22 cellular contexts compared by ENCODE assay signal in the genomic region with DNA sequence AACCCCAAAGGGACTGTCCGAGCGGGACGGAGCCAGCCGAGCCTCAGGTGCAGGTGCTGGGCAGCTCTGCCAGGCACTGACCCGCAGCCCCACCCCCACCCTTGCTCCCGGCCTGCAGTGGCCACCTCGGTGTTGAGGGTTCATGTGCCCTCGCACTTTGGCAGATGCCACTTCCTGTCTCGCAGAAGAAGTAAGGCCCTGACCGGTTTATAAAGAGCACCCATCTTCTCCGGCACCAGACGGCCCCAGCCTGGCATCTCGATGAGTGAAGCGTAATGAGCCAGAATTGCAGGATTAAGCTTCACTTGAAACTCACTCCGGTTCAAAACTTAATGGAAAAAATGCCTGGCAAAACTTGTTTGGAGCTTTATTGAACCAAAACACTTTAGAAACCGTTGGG. TPM values are rescaled to one million over a fixed set of nuclear protein-coding genes. Genes with fewer than 3 reads are reported as not detected.
A peak's percentile ranks its signal among the peaks of the same experiment; 100 is the strongest.
DNase-seq lines count a peak whose midpoint lies in the region; ATAC-seq, FAIRE-seq and TF ChIP-seq lines count a peak whose summit lies in the region.
"Had no signal": no experiment of that assay in that cellular context is flagged by ENCODE, and none has a peak within 500 bp of the region (broad histone marks: within the 10 kb centered on the region; RNA-seq: fewer than 3 reads in every experiment).

No MANE protein-coding gene starts in this region.

- H3K36me3 Mint-ChIP-seq in activated CD8-positive, alpha-beta T cell treated with anti-CD3 and anti-CD28 coated beads, Interleukin-2, amount 10 ng/mL, durations not matched to agents 7 days and 5 days (ENCODE audit: low read depth): no peaks in the 10 kb centered on the region

- TF ChIP-seq CTCF in kidney (IDR thresholded peaks at IDR 0.05; ENCODE audit: borderline replicate concordance, extremely low read depth, insufficient read depth) (no peak), spleen (IDR thresholded peaks at IDR 0.05 in 8 of 11, conservative IDR thresholded peaks at IDR 0.05 in 3 of 11) (no peak)

- H3K4me1 Mint-ChIP-seq in activated CD8-positive, alpha-beta T cell treated with anti-CD3 and anti-CD28 coated beads, Interleukin-2, amount 10 ng/mL, durations not matched to agents 7 days and 5 days (ENCODE audit: low read depth): no peaks in the 10 kb centered on the region

- TF ChIP-seq POLR2A in spleen (IDR thresholded peaks at IDR 0.05): no peak

- POLR2A ChIA-PET in activated CD8-positive, alpha-beta T cell treated with anti-CD3 and anti-CD28 coated beads, Interleukin-2, amount 10 ng/mL, durations not matched to agents 7 days and 5 days (lab: Charles Lee): no interaction called here

- no peak for FAIRE-seq in kidney (lab: Jason Lieb, UNC)
- FAIRE-seq: A204.1, D721Med, G401.6, GM12891, GM19239 had no signal

- H3K27ac ChIP-seq in kidney (ENCODE audit: low read depth in 2 of 2, low read length in 2 of 2) (no peak overlapping the region), spleen (no peak overlapping the region)
- H3K27ac ChIP-seq: HL-60 had no signal

- intact Hi-C loops in kidney (cut with DNase I): loop anchor here (5.0 kb wide), 1 partner anchor 257 kb away; no protein-coding TSS in a partner anchor
- intact Hi-C loops in spleen (cut with DNase I; ENCODE audit: low total_unique reads): loop anchor here (5.0 kb wide), 1 partner anchor 147 kb away; no protein-coding TSS in a partner anchor

- no peaks in the 10 kb centered on the region for H3K9me3 Mint-ChIP-seq in activated CD8-positive, alpha-beta T cell treated with anti-CD3 and anti-CD28 coated beads, Interleukin-2, amount 10 ng/mL, durations not matched to agents 7 days and 5 days (ENCODE audit: insufficient read depth)
- H3K9me3 Mint-ChIP-seq: CD4-positive, alpha-beta T cell had no signal

- no peaks in the 10 kb centered on the region for H3K36me3 ChIP-seq in H7 (replicated peaks; ENCODE audit: control insufficient read depth, insufficient read depth, low read length)
- no peaks in the 10 kb centered on the region for H3K36me3 ChIP-seq in kidney (ENCODE audit: control insufficient read depth in 1 of 2, insufficient read depth in 2 of 2, low read length in 2 of 2)
- H3K36me3 ChIP-seq in spleen: peaks cover 0 to 6% (median 0%) of the 10 kb centered on the region in 6 donors
- H3K36me3 ChIP-seq: HAP-1 had no signal

- no peak overlapping the region for H3K4me3 Mint-ChIP-seq in activated CD8-positive, alpha-beta T cell treated with anti-CD3 and anti-CD28 coated beads, Interleukin-2, amount 10 ng/mL, durations not matched to agents 7 days and 5 days
- H3K4me3 Mint-ChIP-seq: B cell; CD4-positive, alpha-beta T cell had no signal

- H3K9me3 ChIP-seq in kidney (ENCODE audit: control insufficient read depth in 1 of 2, low read length in 2 of 2): no peaks in the 10 kb centered on the region
- no peaks in the 10 kb centered on the region for H3K9me3 ChIP-seq in spleen
- H3K9me3 ChIP-seq: HAP-1 had no signal

- CTCF ChIA-PET in activated CD8-positive, alpha-beta T cell treated with anti-CD3 and anti-CD28 coated beads, Interleukin-2, amount 10 ng/mL, durations not matched to agents 7 days and 5 days (lab: Charles Lee): interaction anchor here (1.0 kb wide), 1 partner anchor 8 kb away, joined by 4 read pairs; no protein-coding TSS in a partner anchor

- peak; percentile 14 for DNase-seq in activated CD4-positive, CD25-positive, alpha-beta regulatory T cell treated with anti-CD3 and anti-CD28 coated beads, Interleukin-2, amount 50 U/mL, for 72 hours
- DNase-seq in activated CD4-positive, CD25-positive, alpha-beta regulatory T cell (lab: John Stamatoyannopoulos, UW): no peak
- peak; percentile 41 for DNase-seq in H7
- peak; percentile 44 for DNase-seq in kidney
- DNase-seq in spleen: peak; percentile 56
- DNase-seq in activated CD8-positive, alpha-beta T cell treated with anti-CD3 and anti-CD28 coated beads, Interleukin-2, amount 10 ng/mL, durations not matched to agents 7 days and 5 days: no peak
- DNase-seq: C1 segment of cervical spinal cord, DMS153, DMS79 treated with DMSO at 0.1 percent for 48 hours, EL, GOT3 had no signal

- ATAC-seq in activated CD8-positive, alpha-beta T cell treated with anti-CD3 and anti-CD28 coated beads, Interleukin-2, amount 10 ng/mL, durations not matched to agents 7 days and 5 days: no peak
- ATAC-seq in HG02970 (IDR thresholded peaks at IDR 0.05; ENCODE audit: low FRiP score, unreplicated experiment) (no peak), GM18858 (IDR thresholded peaks at IDR 0.05; ENCODE audit: unreplicated experiment) (no peak)

- H3K4me1 ChIP-seq in kidney (ENCODE audit: control insufficient read depth in 1 of 2, insufficient read depth in 1 of 2, low read depth in 1 of 2, low read length in 2 of 2) (no peaks in the 10 kb centered on the region), spleen (peaks cover 0 to 27% (median 0%) of the 10 kb centered on the region in 6 donors)
- H3K4me1 ChIP-seq: HAP-1 had no signal

- no peak overlapping the region for H3K27ac Mint-ChIP-seq in activated CD8-positive, alpha-beta T cell treated with anti-CD3 and anti-CD28 coated beads, Interleukin-2, amount 10 ng/mL, durations not matched to agents 7 days and 5 days
- H3K27ac Mint-ChIP-seq: B cell; CD4-positive, alpha-beta T cell had no signal

- WGBS in spleen, 5 donors: 67 to 78% (median 71%) methylated on average over 16 of the region's 16 CpGs

- H3K27me3 Mint-ChIP-seq in activated CD8-positive, alpha-beta T cell treated with anti-CD3 and anti-CD28 coated beads, Interleukin-2, amount 10 ng/mL, durations not matched to agents 7 days and 5 days (ENCODE audit: low read depth): peaks cover 13% of the 10 kb centered on the region
- H3K27me3 Mint-ChIP-seq: CD4-positive, alpha-beta T cell had no signal

- H3K4me3 ChIP-seq in H7 (ENCODE audit: insufficient read depth, low read depth, low read length) (no peak overlapping the region), kidney (ENCODE audit: low read length in 2 of 2) (no peak overlapping the region), spleen (no peak overlapping the region)
- H3K4me3 ChIP-seq: HAP-1 had no signal

- no peak overlapping the region for H3K9ac ChIP-seq in kidney (ENCODE audit: low read length in 2 of 2)

- H3K27me3 ChIP-seq in H7 (ENCODE audit: control insufficient read depth, insufficient read depth, low read length) (no peaks in the 10 kb centered on the region), spleen (replicated peaks in 1 of 7) (peaks cover 0 to 42% (median 10%) of the 10 kb centered on the region in 7 donors)

RNA-seq across cellular contexts. Expression of a gene that starts 10.9 kb away (rescaled TPM):
- 14.1 and 14.5 TPM in 2 replicates for total RNA-seq in H7 (2014; rRNA removed; shearing (Covaris generic))
- total RNA-seq in kidney (17.2 TPM), spleen (10 to 100 TPM; 38.6 to 64.9 (median 56.1) TPM)
- polyA plus RNA-seq in kidney (ENCODE audit: insufficient read depth, low read depth, low replicate concordance) (4.3 TPM), spleen (10 to 100 TPM; 20.7 to 36.4 (median 30.0) TPM)
- total RNA-seq in activated CD8-positive, alpha-beta T cell treated with anti-CD3 and anti-CD28 coated beads, Interleukin-2, amount 10 ng/mL, durations not matched to agents 7 days and 5 days: 10 to 100 TPM; 26.5 to 28.1 TPM

Comparison
In these comparisons a context has a peak if more than half of its experiments do, and no peak if none do; other contexts are left out.
1. DNase-seq: peak in activated CD4-positive, CD25-positive, alpha-beta regulatory T cell treated with anti-CD3 and anti-CD28 coated beads, Interleukin-2, amount 50 U/mL, for 72 hours (single experiment), H7 (single experiment), kidney (single experiment) and spleen (single experiment); none in activated CD4-positive, CD25-positive, alpha-beta regulatory T cell (0 of 4) and activated CD8-positive, alpha-beta T cell treated with anti-CD3 and anti-CD28 coated beads, Interleukin-2, amount 10 ng/mL, durations not matched to agents 7 days and 5 days (single experiment).